Comparison of ENCODE assay signal across 8 cellular contexts in the genomic region with DNA sequence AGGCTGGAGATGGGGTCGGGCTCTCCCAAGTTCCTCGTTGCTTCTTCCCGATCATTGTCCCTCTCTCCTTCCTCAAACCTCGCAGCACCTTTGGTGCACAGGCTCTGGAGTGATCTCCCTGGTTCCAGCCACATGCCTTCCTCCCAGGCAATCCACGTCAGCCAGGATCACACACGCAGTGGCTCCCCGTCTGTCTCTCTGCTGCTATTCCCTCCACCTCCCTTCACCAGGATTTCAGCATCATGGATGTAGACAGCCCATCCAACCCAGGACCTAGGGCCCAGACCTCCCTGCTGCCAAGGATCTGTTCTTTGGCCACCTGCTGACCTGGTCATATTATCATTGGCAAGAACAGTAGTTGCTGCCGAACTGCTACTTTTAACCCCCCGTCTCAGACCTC.
"Had no signal": no experiment of that assay in that cellular context is flagged by ENCODE, and none has a peak within 500 bp of the region (broad histone marks: within the 10 kb centered on the region; RNA-seq: fewer than 3 reads in every experiment).

No MANE protein-coding gene starts in this region.

- H3K4me3 ChIP-seq: GM23248, HAP-1, K562 had no signal

- H3K9me3 ChIP-seq: HAP-1 had no signal

- H3K9ac ChIP-seq: GM23248 had no signal

- ATAC-seq: HCT116, HepG2, K562 had no signal

- DNase-seq: GM23248, GOT3, H7, KG1 had no signal

- H3K4me1 ChIP-seq: HAP-1 had no signal

- H2AFZ ChIP-seq: GM23248 had no signal

- H3K27ac ChIP-seq: GM23248 had no signal

- H3K36me3 ChIP-seq: HAP-1 had no signal
